In genomic region chr22:44892803-44893730, GRCh38 we compare ENCODE assay signal across 21 cellular contexts.
DNase-seq lines count a peak whose midpoint lies in the region; ATAC-seq and TF ChIP-seq lines count a peak whose summit lies in the region.
"Had no signal": no experiment of that assay in that cellular context is flagged by ENCODE, and none has a peak within 500 bp of the region (broad histone marks: within the 10 kb centered on the region; RNA-seq: fewer than 3 reads in every experiment).

No MANE protein-coding gene starts in this region.

- TF ChIP-seq CTCF in coronary artery (IDR thresholded peaks at IDR 0.05) (no peak), nephron progenitor cell (IDR thresholded peaks at IDR 0.05) (no peak), upper lobe of right lung (IDR thresholded peaks at IDR 0.05) (no peak)

- intact Hi-C loops in upper lobe of right lung (cut with DNase I) = no loop called here

- POLR2A ChIA-PET in HEK293T (lab: Yijun Ruan, JAX) = no interaction called here

- H3K36me3 Mint-ChIP-seq in nephron progenitor cell (ENCODE audit: low read depth) = peaks cover 34% of the 10 kb centered on the region
- H3K36me3 Mint-ChIP-seq: CD8-positive, alpha-beta memory T cell had no signal

- no peak for DNase-seq in HEK293T (ENCODE audit: extremely low spot score)
- peak; percentile 47 for DNase-seq in coronary artery (ENCODE audit: low spot score)
- no peak for DNase-seq in nephron progenitor cell
- DNase-seq in upper lobe of right lung = peak; percentile 57
- no peak for DNase-seq in SHP77 (lab: John Stamatoyannopoulos, UW)
- DNase-seq in NCI-H1436 treated with DMSO at 0.1 percent for 48 hours (lab: John Stamatoyannopoulos, UW) = no peak
- DNase-seq: ACHN; C1 segment of cervical spinal cord; CD8-positive, alpha-beta memory T cell; DMS53; EL; KBM-7; NCI-H1105; NCI-H1694 treated with DMSO at 0.1 percent for 48 hours; NCI-H2107; NCI-H2227 treated with DMSO at 0.1 percent for 48 hours; NCI-H510A treated with DMSO at 0.1 percent for 48 hours; NCI-H774; Right ventricle myocardium superior had no signal

- peaks cover 7% of the 10 kb centered on the region for H3K4me1 Mint-ChIP-seq in nephron progenitor cell
- H3K4me1 Mint-ChIP-seq: CD8-positive, alpha-beta memory T cell had no signal

- H3K4me3 ChIP-seq in coronary artery (no peak overlapping the region), upper lobe of right lung (no peak overlapping the region)
- H3K4me3 ChIP-seq: SK-N-MC had no signal

- no peak for ATAC-seq in upper lobe of right lung
- ATAC-seq in GM18858 (IDR thresholded peaks at IDR 0.05; ENCODE audit: unreplicated experiment) = no peak

- H3K27ac ChIP-seq in coronary artery = no peak overlapping the region
- H3K27ac ChIP-seq in upper lobe of right lung = no peak overlapping the region
- H3K27ac ChIP-seq: SK-N-MC had no signal

- H3K36me3 ChIP-seq in upper lobe of right lung = no peaks in the 10 kb centered on the region

- no peaks in the 10 kb centered on the region for H3K4me1 ChIP-seq in upper lobe of right lung

- H3K4me3 Mint-ChIP-seq in nephron progenitor cell = no peak overlapping the region
- H3K4me3 Mint-ChIP-seq: CD8-positive, alpha-beta memory T cell had no signal

- H3K27me3 ChIP-seq in upper lobe of right lung = peaks cover 5% of the 10 kb centered on the region

- H3K27ac Mint-ChIP-seq in nephron progenitor cell = peak overlapping the region; percentile 80

- CTCF ChIA-PET in HEK293T (lab: Yijun Ruan, JAX) = no interaction called here

- H3K9me3 ChIP-seq in upper lobe of right lung = no peaks in the 10 kb centered on the region

- no peaks in the 10 kb centered on the region for H3K9me3 Mint-ChIP-seq in nephron progenitor cell
- H3K9me3 Mint-ChIP-seq: CD8-positive, alpha-beta memory T cell had no signal

- H3K27me3 Mint-ChIP-seq in nephron progenitor cell (ENCODE audit: low read depth, poor library complexity) = peaks cover 6% of the 10 kb centered on the region

TF ChIP-seq in HEK293T, 16 proteins besides CTCF, POLR2A, EP300 and RAD21:
- no peak for TF ChIP-seq SUZ12 (IDR thresholded peaks at IDR 0.05)
- peak; percentile 9; the same call in 1 of the 2 replicates for TF ChIP-seq PKNOX1 (IDR thresholded peaks at IDR 0.05)
- TF ChIP-seq BHLHE40 (IDR thresholded peaks at IDR 0.05; ENCODE audit: borderline replicate concordance) = no peak
- no peak for TF ChIP-seq TARDBP (IDR thresholded peaks at IDR 0.05)
- no peak for TF ChIP-seq FOXA1 (IDR thresholded peaks at IDR 0.05)

Comparison
In these comparisons a context has a peak if more than half of its experiments do, and no peak if none do; other contexts are left out.
1. DNase-seq: peak in coronary artery (single experiment) and upper lobe of right lung (single experiment); none in HEK293T (single experiment), nephron progenitor cell (single experiment), SHP77 (0 of 2) and NCI-H1436 treated with DMSO at 0.1 percent for 48 hours (single experiment).